ENCODE assay signal across 12 cellular contexts in the genomic region with DNA sequence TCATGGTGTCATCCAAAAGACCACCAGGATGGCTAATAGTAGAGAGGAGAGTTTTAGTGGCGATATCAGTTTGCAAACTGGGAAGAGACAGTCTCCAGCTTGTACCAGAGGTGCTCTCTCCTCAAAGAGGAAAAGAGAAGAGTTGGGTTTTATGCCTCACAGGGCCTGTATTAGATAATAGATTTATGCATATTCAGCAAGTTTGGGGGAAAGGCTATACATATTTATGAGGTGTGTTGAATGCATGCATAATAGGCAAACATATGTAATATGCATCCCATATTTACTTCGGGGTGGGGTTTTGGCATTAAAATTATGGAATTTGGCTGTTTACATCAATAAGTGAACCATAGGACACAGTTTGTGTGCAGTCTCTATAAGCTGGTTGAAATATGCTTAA. TPM values are rescaled to one million over a fixed set of nuclear protein-coding genes. Genes with fewer than 3 reads are reported as not detected.
"Had no signal": no experiment of that assay in that cellular context is flagged by ENCODE, and none has a peak within 500 bp of the region (broad histone marks: within the 10 kb centered on the region; RNA-seq: fewer than 3 reads in every experiment).

No MANE protein-coding gene starts in this region.

- H2AFZ ChIP-seq: GM23248, GM23338 had no signal

- H3K27ac ChIP-seq: GM23248 had no signal

- DNase-seq: GM23248, GOT3, H7, H9, HCEC 1CT, HFFc6 had no signal

- H3K4me3 ChIP-seq: GM23248, GM23338, HAP-1 had no signal

- FAIRE-seq: H1, H54 had no signal

- H3K4me3 Mint-ChIP-seq: GM23338, H9, HFFc6 had no signal

- H3K9me3 Mint-ChIP-seq: GM23338, H9 had no signal

- H3K36me3 ChIP-seq: HAP-1 had no signal

- H3K9ac ChIP-seq: GM23248 had no signal

- ATAC-seq: GM23338, HCT116 had no signal

- H3K4me1 ChIP-seq: HAP-1 had no signal

- H3K4me2 ChIP-seq: GM23338 had no signal

- H3K9me3 ChIP-seq: HAP-1 had no signal

- H3K27ac Mint-ChIP-seq: GM23338, H9, HFFc6 had no signal

RNA-seq across cellular contexts. Expression of gene ADGRL3, which starts 22.8 kb away (rescaled TPM):
- total RNA-seq: GM23248, H4, HFFc6 had no signal
- polyA plus RNA-seq: GM23248 had no signal
